ENCODE assay signal across 22 cellular contexts in genomic region chr4:26463386-26463785, GRCh38. TPM values are rescaled to one million over a fixed set of nuclear protein-coding genes. Genes with fewer than 3 reads are reported as not detected.
"Had no signal": no experiment of that assay in that cellular context is flagged by ENCODE, and none has a peak within 500 bp of the region (broad histone marks: within the 10 kb centered on the region; RNA-seq: fewer than 3 reads in every experiment).

No MANE protein-coding gene starts in this region.

- H3K27me3 ChIP-seq: MG63 had no signal

- DNase-seq: KG1, NCI-H1092, NCI-H1105 treated with DMSO at 0.1 percent for 48 hours, NCI-H1417 treated with DMSO at 0.1 percent for 48 hours, NCI-H146, NCI-H1694 treated with DMSO at 0.1 percent for 48 hours, NCI-H1930, NCI-H2081, NCI-H2107, NCI-H2227 treated with DMSO at 0.1 percent for 48 hours, NCI-H524, NCI-H526 treated with DMSO at 0.1 percent for 48 hours, NCI-H774, Right ventricle myocardium superior, RPMI8226, SIG-M5, SK-N-SH, SW 1271 had no signal

- H3K4me3 ChIP-seq: MG63 had no signal

- H3K9ac ChIP-seq: SK-N-SH had no signal

- H3K9me3 ChIP-seq: SK-N-SH had no signal

- H3K36me3 ChIP-seq: MG63 had no signal

RNA-seq across cellular contexts. Expression of gene CCKAR, which starts 26.9 kb away (rescaled TPM):
- total RNA-seq: HT1080, NCI-H460, Right ventricle myocardium superior, SK-MEL-5 had no signal
